14 cellular contexts compared by ENCODE assay signal in the genomic region with DNA sequence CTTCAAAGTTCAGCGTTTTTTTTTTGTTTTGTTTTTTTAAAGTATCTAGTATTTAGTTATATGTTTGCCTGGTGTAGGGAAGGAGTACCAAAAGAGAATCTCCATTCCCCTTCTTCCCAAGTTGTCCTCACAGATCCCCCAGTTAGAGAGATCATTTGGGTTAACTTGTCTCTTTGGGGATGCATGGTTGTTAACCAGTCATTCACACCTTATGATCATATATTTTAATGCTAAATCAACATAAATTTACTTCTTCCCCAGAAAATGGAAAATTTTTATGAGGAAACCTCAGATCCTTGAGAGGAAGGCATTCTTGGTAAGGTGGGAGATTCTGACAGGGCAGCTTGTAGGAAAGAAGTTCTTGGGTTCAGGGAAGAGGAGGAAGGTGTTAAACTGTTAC. TPM values are rescaled to one million over a fixed set of nuclear protein-coding genes. Genes with fewer than 3 reads are reported as not detected.
DNase-seq lines count a peak whose midpoint lies in the region; ATAC-seq and TF ChIP-seq lines count a peak whose summit lies in the region.
"Had no signal": no experiment of that assay in that cellular context is flagged by ENCODE, and none has a peak within 500 bp of the region (broad histone marks: within the 10 kb centered on the region; RNA-seq: fewer than 3 reads in every experiment).

No MANE protein-coding gene starts in this region.

- peaks cover 37% of the 10 kb centered on the region for H3K27me3 Mint-ChIP-seq in T-helper 2 cell treated with Interferon-gamma antibody and Interleukin-4, amounts not matched to agents 5 μg/mL and 100 μg/mL, for 36 hours (ENCODE audit: low read depth)
- H3K27me3 Mint-ChIP-seq in GM23338 (ENCODE audit: insufficient read depth, low read depth, poor library complexity) (peaks cover 43% of the 10 kb centered on the region), immature natural killer cell (ENCODE audit: low read depth in 3 of 3) (peaks cover 25 to 29% (median 28%) of the 10 kb centered on the region in 3 donors), neural progenitor cell (ENCODE audit: insufficient read depth, low read depth) (peaks cover 7% of the 10 kb centered on the region), HFFc6 (ENCODE audit: insufficient read depth) (peaks cover 6% of the 10 kb centered on the region)

- H4K20me1 ChIP-seq in GM23338 (replicated peaks; ENCODE audit: insufficient read depth) (peaks cover 5% of the 10 kb centered on the region; the same call in 1 of the 2 replicates), neural progenitor cell (ENCODE audit: low read depth) (peaks cover 30% of the 10 kb centered on the region)

- peaks cover 29% of the 10 kb centered on the region for H3K4me1 Mint-ChIP-seq in T-helper 2 cell treated with Interferon-gamma antibody and Interleukin-4, amounts not matched to agents 5 μg/mL and 100 μg/mL, for 36 hours (ENCODE audit: low read depth)
- H3K4me1 Mint-ChIP-seq in GM23338 (peaks cover 20% of the 10 kb centered on the region), immature natural killer cell (peaks cover 34 to 42% of the 10 kb centered on the region in 2 donors), neural progenitor cell (peaks cover 23% of the 10 kb centered on the region), HFFc6 (ENCODE audit: low read depth) (peaks cover 38% of the 10 kb centered on the region)

- H2AFZ ChIP-seq in GM23338 (no peak overlapping the region), neural progenitor cell (replicated peaks) (no peak overlapping the region)

- peak overlapping the region; percentile 16 for H3K27ac Mint-ChIP-seq in T-helper 2 cell treated with Interferon-gamma antibody and Interleukin-4, amounts not matched to agents 5 μg/mL and 100 μg/mL, for 36 hours
- no peak overlapping the region for H3K27ac Mint-ChIP-seq in GM23338
- peak overlapping the region in 4 of 6 donors; percentile 14 to 96 (median 53) for H3K27ac Mint-ChIP-seq in immature natural killer cell
- H3K27ac Mint-ChIP-seq in neural progenitor cell = no peak overlapping the region
- no peak overlapping the region for H3K27ac Mint-ChIP-seq in HFFc6

- H3K9ac ChIP-seq in neural progenitor cell = no peak overlapping the region
- H3K9ac ChIP-seq: BLaER1 treated with 17β-estradiol and CSF1 and Interleukin-3, amounts not matched to agents 10 nM and 100 nM had no signal

- no peaks in the 10 kb centered on the region for H3K36me3 ChIP-seq in GM23338 (ENCODE audit: insufficient read depth)
- H3K36me3 ChIP-seq in neural progenitor cell = no peaks in the 10 kb centered on the region
- H3K36me3 ChIP-seq: BLaER1 treated with 17β-estradiol and CSF1 and Interleukin-3, amounts not matched to agents 10 nM and 100 nM; HAP-1 had no signal

- no peak for ATAC-seq in GM23338
- ATAC-seq in GM19463 (IDR thresholded peaks at IDR 0.05; ENCODE audit: unreplicated experiment) = no peak
- no peak for ATAC-seq in activated CD4-positive, CD25-positive, alpha-beta regulatory T cell treated with anti-CD3 and anti-CD28 coated beads, Interleukin-2, amount 50 U/mL, for 24 hours

- H3K9me2 ChIP-seq in GM23338 (ENCODE audit: insufficient read depth) = no peaks in the 10 kb centered on the region

- DNase-seq in T-helper 2 cell treated with Interferon-gamma antibody and Interleukin-4, amounts not matched to agents 5 μg/mL and 100 μg/mL, for 36 hours (ENCODE audit: low spot score) = no peak
- DNase-seq in T-helper 2 cell (no peak), GM23338 (ENCODE audit: low spot score) (no peak), immature natural killer cell (no peak), neural progenitor cell (ENCODE audit: low spot score) (no peak), HFFc6 (no peak)
- DNase-seq: NCI-H1417, NCI-H187 treated with DMSO at 0.1 percent for 48 hours, NCI-H748 treated with DMSO at 0.1 percent for 48 hours had no signal

- no peaks in the 10 kb centered on the region for H3K9me3 ChIP-seq in neural progenitor cell (ENCODE audit: low read depth)

- H3K4me1 ChIP-seq in GM23338 (ENCODE audit: insufficient read depth) (peaks cover 13% of the 10 kb centered on the region), neural progenitor cell (peaks cover 7% of the 10 kb centered on the region)

- H3K4me3 ChIP-seq in GM23338 (no peak overlapping the region), neural progenitor cell (no peak overlapping the region)
- H3K4me3 ChIP-seq: BLaER1 treated with 17β-estradiol and CSF1 and Interleukin-3, amounts not matched to agents 10 nM and 100 nM; HAP-1 had no signal

- H3K36me3 Mint-ChIP-seq in T-helper 2 cell treated with Interferon-gamma antibody and Interleukin-4, amounts not matched to agents 5 μg/mL and 100 μg/mL, for 36 hours (ENCODE audit: low read depth) = peaks cover 6% of the 10 kb centered on the region
- H3K36me3 Mint-ChIP-seq in GM23338 (ENCODE audit: low read depth) = no peaks in the 10 kb centered on the region
- H3K36me3 Mint-ChIP-seq in immature natural killer cell = no peaks in the 10 kb centered on the region
- H3K36me3 Mint-ChIP-seq in neural progenitor cell = peaks cover 1% of the 10 kb centered on the region
- peaks cover 4% of the 10 kb centered on the region for H3K36me3 Mint-ChIP-seq in HFFc6 (ENCODE audit: low read depth)

- H3F3A ChIP-seq in GM23338 (replicated peaks; ENCODE audit: low read depth) (peaks cover 13% of the 10 kb centered on the region), neural progenitor cell (ENCODE audit: low read depth) (peaks cover 38% of the 10 kb centered on the region)

- no peak for TF ChIP-seq CTCF in GM23338 (conservative IDR thresholded peaks at IDR 0.05; ENCODE audit: low read depth in 2 of 2)
- TF ChIP-seq CTCF in neural progenitor cell (IDR thresholded peaks at IDR 0.05) = no peak
- no peak for TF ChIP-seq CTCF in HFFc6 (IDR thresholded peaks at IDR 0.05)

- peaks cover 10% of the 10 kb centered on the region for H3K9me3 Mint-ChIP-seq in T-helper 2 cell treated with Interferon-gamma antibody and Interleukin-4, amounts not matched to agents 5 μg/mL and 100 μg/mL, for 36 hours
- H3K9me3 Mint-ChIP-seq in GM23338 (no peaks in the 10 kb centered on the region; the same call in 1 of the 3 replicates), immature natural killer cell (no peaks in the 10 kb centered on the region), neural progenitor cell (peaks cover 6% of the 10 kb centered on the region), HFFc6 (peaks cover 13% of the 10 kb centered on the region)

- H3K27ac ChIP-seq in GM23338 (ENCODE audit: low read depth) (no peak overlapping the region), neural progenitor cell (no peak overlapping the region)
- H3K27ac ChIP-seq: BLaER1 treated with 17β-estradiol and CSF1 and Interleukin-3, amounts not matched to agents 10 nM and 100 nM; RWPE1 had no signal

- H3K4me3 Mint-ChIP-seq in T-helper 2 cell treated with Interferon-gamma antibody and Interleukin-4, amounts not matched to agents 5 μg/mL and 100 μg/mL, for 36 hours = no peak overlapping the region
- H3K4me3 Mint-ChIP-seq in GM23338 = peak overlapping the region; percentile 1; the same call in 1 of the 3 replicates
- H3K4me3 Mint-ChIP-seq in immature natural killer cell = peak overlapping the region in 2 of 5 donors; percentile 2 to 12
- peak overlapping the region; percentile 31 for H3K4me3 Mint-ChIP-seq in neural progenitor cell
- H3K4me3 Mint-ChIP-seq in HFFc6 = no peak overlapping the region

- H3K79me2 ChIP-seq in GM23338 (replicated peaks; ENCODE audit: insufficient read depth) (peaks cover 26% of the 10 kb centered on the region), neural progenitor cell (ENCODE audit: low read depth) (peaks cover 31% of the 10 kb centered on the region)

- H3K27me3 ChIP-seq in GM23338 (ENCODE audit: insufficient read depth) = peaks cover 33% of the 10 kb centered on the region
- peaks cover 29% of the 10 kb centered on the region for H3K27me3 ChIP-seq in neural progenitor cell
- H3K27me3 ChIP-seq: BLaER1 treated with 17β-estradiol and CSF1 and Interleukin-3, amounts not matched to agents 10 nM and 100 nM had no signal

- H3K4me2 ChIP-seq in GM23338 = no peak overlapping the region
- H3K4me2 ChIP-seq in neural progenitor cell = no peak overlapping the region

TF ChIP-seq in GM23338, 12 proteins besides CTCF, POLR2A, EP300 and RAD21 (continues in another document):
- TF ChIP-seq JUNB (IDR thresholded peaks at IDR 0.05; ENCODE audit: unreplicated experiment) (no peak), ZNF331 (CRISPR knock-in tag; IDR thresholded peaks at IDR 0.05; ENCODE audit: low read depth) (no peak), ZNF114 (CRISPR knock-in tag; IDR thresholded peaks at IDR 0.05) (no peak)
- TF ChIP-seq, protein P1, sequence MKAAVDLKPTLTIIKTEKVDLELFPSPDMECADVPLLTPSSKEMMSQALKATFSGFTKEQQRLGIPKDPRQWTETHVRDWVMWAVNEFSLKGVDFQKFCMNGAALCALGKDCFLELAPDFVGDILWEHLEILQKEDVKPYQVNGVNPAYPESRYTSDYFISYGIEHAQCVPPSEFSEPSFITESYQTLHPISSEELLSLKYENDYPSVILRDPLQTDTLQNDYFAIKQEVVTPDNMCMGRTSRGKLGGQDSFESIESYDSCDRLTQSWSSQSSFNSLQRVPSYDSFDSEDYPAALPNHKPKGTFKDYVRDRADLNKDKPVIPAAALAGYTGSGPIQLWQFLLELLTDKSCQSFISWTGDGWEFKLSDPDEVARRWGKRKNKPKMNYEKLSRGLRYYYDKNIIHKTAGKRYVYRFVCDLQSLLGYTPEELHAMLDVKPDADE (IDR thresholded peaks at IDR 0.05) = no peak

RNA-seq across cellular contexts. Expression of gene MGA, which starts 1.5 kb away (rescaled TPM):
- total RNA-seq in GM23338 (2014; rRNA removed; shearing (Covaris generic)) = 58.9 and 69.6 TPM in 2 replicates
- polyA plus RNA-seq in GM23338 (2016; fragmentation: Nextera tagmentation; extraction: Ambion mirVana) (37.7 and 42.6 TPM in 2 replicates), immature natural killer cell (10 to 100 TPM in 1 of 3 donors, 1 to 10 TPM in 2; 3.3 to 23.8 (median 5.9) TPM)
- total RNA-seq in neural progenitor cell (ENCODE audit: low replicate concordance) = 50.1 and 73.4 TPM in 2 replicates
- 10 to 100 TPM; 11.8 to 16.6 (median 15.3) TPM for total RNA-seq in HFFc6 (2021; fragmentation: NEBNext Ultra II Directional; extraction: Animal tissue kit (Norgen Biotek cat#: 25700))

Comparison
In these comparisons a context has a peak if more than half of its experiments do, and no peak if none do; other contexts are left out.
1. H3K27ac Mint-ChIP-seq: peak in T-helper 2 cell treated with Interferon-gamma antibody and Interleukin-4, amounts not matched to agents 5 μg/mL and 100 μg/mL, for 36 hours (single experiment) and immature natural killer cell (4 of 6); none in GM23338 (single experiment), neural progenitor cell (single experiment) and HFFc6 (single experiment).
2. H3K4me3 Mint-ChIP-seq: peak in GM23338 (single experiment) and neural progenitor cell (single experiment); none in T-helper 2 cell treated with Interferon-gamma antibody and Interleukin-4, amounts not matched to agents 5 μg/mL and 100 μg/mL, for 36 hours (single experiment) and HFFc6 (single experiment).